In the genomic region with DNA sequence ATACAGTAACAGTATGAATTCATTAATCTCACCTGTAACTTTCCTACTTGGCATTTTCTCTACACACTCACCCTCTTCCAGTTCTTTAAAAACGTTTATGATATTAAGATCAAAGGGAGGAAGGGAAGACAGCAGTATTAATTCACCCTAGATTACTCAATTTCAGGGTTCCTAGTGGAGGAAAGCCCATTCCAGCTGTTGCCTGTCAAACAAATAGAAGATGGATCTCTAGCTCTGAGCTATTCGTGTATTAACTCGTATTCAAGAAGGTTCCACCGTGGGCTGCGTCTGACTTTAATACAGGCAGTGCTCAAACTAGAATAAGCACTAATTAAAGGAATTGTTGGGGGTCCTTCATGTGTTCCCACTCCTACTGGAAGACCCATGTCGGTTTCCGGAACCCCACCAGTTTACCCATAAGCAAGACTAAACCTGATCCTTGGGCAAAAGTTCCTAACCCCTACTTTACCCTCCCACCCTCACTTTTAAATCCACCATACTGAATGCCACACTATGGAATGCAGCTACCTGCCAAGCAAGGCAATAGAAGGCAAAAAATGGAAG, we compare ENCODE assay signal across 9 cellular contexts. TPM values are rescaled to one million over a fixed set of nuclear protein-coding genes. Genes with fewer than 3 reads are reported as not detected.
DNase-seq lines count a peak whose midpoint lies in the region; ATAC-seq, FAIRE-seq and TF ChIP-seq lines count a peak whose summit lies in the region.
"Had no signal": no experiment of that assay in that cellular context is flagged by ENCODE, and none has a peak within 500 bp of the region (broad histone marks: within the 10 kb centered on the region; RNA-seq: fewer than 3 reads in every experiment).

No MANE protein-coding gene starts in this region.

- peak overlapping the region in 5 of 8 donors; percentile 7 to 85 (median 79) for H3K4me3 Mint-ChIP-seq in CD4-positive, alpha-beta memory T cell
- H3K4me3 Mint-ChIP-seq in H9 (peak overlapping the region; percentile 64 to 81), T-cell (peak overlapping the region; percentile 26 to 66 (median 44))

- no peak overlapping the region for H3K4ac ChIP-seq in H9 (ENCODE audit: low read depth, low read length)

- no peak overlapping the region for H3K14ac ChIP-seq in H9 (ENCODE audit: insufficient read depth, low read length)

- no peak overlapping the region for H4K5ac ChIP-seq in H9 (ENCODE audit: insufficient read length, low read depth, low read length)

- H2BK12ac ChIP-seq in H9 (ENCODE audit: insufficient read length, low read depth, low read length) = no peak overlapping the region

- no peak overlapping the region for H2BK120ac ChIP-seq in H9 (ENCODE audit: low read depth, low read length, poor library complexity, severe bottlenecking)

- no peak overlapping the region for H3K4me3 ChIP-seq in CD4-positive, alpha-beta memory T cell (ENCODE audit: low read length in 2 of 2)
- H3K4me3 ChIP-seq in keratinocyte (ENCODE audit: control insufficient read depth in 2 of 3, extremely low read depth in 1 of 3, insufficient read depth in 2 of 3, low read depth in 1 of 3, low read length in 3 of 3) = peak overlapping the region in 1 of 3 experiments; percentile 6
- H3K4me3 ChIP-seq: prostate gland had no signal

- no peaks in the 10 kb centered on the region for H3K9me3 Mint-ChIP-seq in CD4-positive, alpha-beta memory T cell
- H3K9me3 Mint-ChIP-seq in H9 (no peaks in the 10 kb centered on the region), T-cell (no peaks in the 10 kb centered on the region)

- H3K79me2 ChIP-seq in H9 (ENCODE audit: insufficient read depth, low read length) (no peaks in the 10 kb centered on the region), keratinocyte (ENCODE audit: control insufficient read depth, insufficient read depth, low read length) (no peaks in the 10 kb centered on the region)

- H3K4me2 ChIP-seq in H9 (ENCODE audit: insufficient read depth, insufficient read length, low read length) (peak overlapping the region; percentile 90), keratinocyte (ENCODE audit: control insufficient read depth, extremely low read depth, insufficient read depth, low read depth, low read length) (peak overlapping the region; percentile 77)

- no peak overlapping the region for H3K18ac ChIP-seq in H9 (ENCODE audit: insufficient read length, low read depth, low read length)

- H3K36me3 ChIP-seq in CD4-positive, alpha-beta memory T cell (ENCODE audit: insufficient read depth, low read length) = peaks cover 17% of the 10 kb centered on the region
- peaks cover 13 to 19% of the 10 kb centered on the region in 2 experiments for H3K36me3 ChIP-seq in keratinocyte (ENCODE audit: control insufficient read depth in 2 of 2, extremely low read depth in 1 of 2, insufficient read depth in 2 of 2, low read length in 2 of 2)

- no peak overlapping the region for H3K23ac ChIP-seq in H9 (ENCODE audit: insufficient read length, low read depth, low read length)

- no peak overlapping the region for H4K91ac ChIP-seq in H9 (ENCODE audit: insufficient read length, low read depth, low read length)

- WGBS in H9 (ENCODE audit: extremely low coverage, insufficient read length, low lambda C conversion rate) = no CpG with 5 or more reads among the region's 7 CpGs

- no peaks in the 10 kb centered on the region for H3K27me3 ChIP-seq in CD4-positive, alpha-beta memory T cell (ENCODE audit: insufficient read depth, low read length)
- H3K27me3 ChIP-seq in H9 (ENCODE audit: insufficient read depth, low read length) (no peaks in the 10 kb centered on the region), keratinocyte (ENCODE audit: control insufficient read depth, extremely low read depth, insufficient read depth, low read length) (no peaks in the 10 kb centered on the region)

- no peaks in the 10 kb centered on the region for H3K9me1 ChIP-seq in keratinocyte (ENCODE audit: control insufficient read depth, extremely low read depth, insufficient read depth, low read length)

- H3K4me1 ChIP-seq in CD4-positive, alpha-beta memory T cell (ENCODE audit: insufficient read depth, low read length) = peaks cover 7% of the 10 kb centered on the region
- H3K4me1 ChIP-seq in H9 (ENCODE audit: insufficient read depth, low read length) = no peaks in the 10 kb centered on the region; the same call in 1 of the 2 replicates
- H3K4me1 ChIP-seq in keratinocyte (ENCODE audit: control insufficient read depth, extremely low read depth, insufficient read depth, low read length) = peaks cover 7% of the 10 kb centered on the region

- POLR2A ChIA-PET in CD4-positive, alpha-beta memory T cell (lab: Charles Lee; ENCODE audit: partially characterized antibody) = interaction anchor here (0.8 to 3.9 kb wide), 6 partner anchors 8 to 458 kb away, joined by 3 to 12 read pairs (median 6); partner anchors contain the start of genes DENND10, EIF3A and SFXN4
- POLR2A ChIA-PET in T-cell (lab: Charles Lee) = interaction anchor here (0.5 to 0.6 kb wide), 2 partner anchors 31 to 54 kb away, joined by 4 to 10 read pairs; no protein-coding TSS in a partner anchor

- no peak overlapping the region for H2BK5ac ChIP-seq in H9 (ENCODE audit: insufficient read length, low read length)

- dilution Hi-C loops in keratinocyte (cut with MboI; ENCODE audit: extremely low pct_ligation_motif_present, low sequenced_read_pairs) = no loop called here

- no peak overlapping the region for H3K27ac ChIP-seq in CD4-positive, alpha-beta memory T cell (ENCODE audit: low read depth, low read length)
- H3K27ac ChIP-seq in H9 (ENCODE audit: insufficient read length, low read depth, low read length) = no peak overlapping the region
- no peak overlapping the region for H3K27ac ChIP-seq in keratinocyte (ENCODE audit: control insufficient read depth, insufficient read depth, low read length)
- H3K27ac ChIP-seq: prostate gland had no signal

- H3K27ac Mint-ChIP-seq in CD4-positive, alpha-beta memory T cell = peak overlapping the region in 3 of 7 donors; percentile 2 to 74 (median 5)
- H3K27ac Mint-ChIP-seq in H9 = no peak overlapping the region
- no peak overlapping the region for H3K27ac Mint-ChIP-seq in T-cell

- no peak overlapping the region for H3T11ph ChIP-seq in H9 (ENCODE audit: low read length)

- no peak overlapping the region for H4K8ac ChIP-seq in H9 (replicated peaks; ENCODE audit: insufficient read length, low read depth, low read length)

- no peak overlapping the region for H3K9ac ChIP-seq in H9 (ENCODE audit: extremely low read depth, insufficient read length, low read length)
- no peak overlapping the region for H3K9ac ChIP-seq in keratinocyte (ENCODE audit: control insufficient read depth, extremely low read depth, insufficient read depth, low read length)

- no peaks in the 10 kb centered on the region for H3K9me3 ChIP-seq in CD4-positive, alpha-beta memory T cell (ENCODE audit: control insufficient read depth in 1 of 2, low read length in 2 of 2)
- H3K9me3 ChIP-seq in H9 (ENCODE audit: control insufficient read depth, low read depth, low read length) = no peaks in the 10 kb centered on the region
- H3K9me3 ChIP-seq in keratinocyte (ENCODE audit: control insufficient read depth, low read depth, low read length) = no peaks in the 10 kb centered on the region
- H3K9me3 ChIP-seq: prostate gland had no signal

- H2BK20ac ChIP-seq in H9 (ENCODE audit: low read depth, low read length, poor library complexity, severe bottlenecking) = no peak overlapping the region

- peaks cover 7% of the 10 kb centered on the region for H3K23me2 ChIP-seq in H9 (ENCODE audit: insufficient read length, low read depth, low read length, poor library complexity, severe bottlenecking)

- H3K56ac ChIP-seq in H9 (ENCODE audit: insufficient read length, low read depth, low read length) = no peak overlapping the region

- TF ChIP-seq CTCF in H9 (conservative IDR thresholded peaks at IDR 0.05) (no peak), keratinocyte (optimal IDR thresholded peaks at IDR 0.05 in 1 of 3, IDR thresholded peaks at IDR 0.05 in 1 of 3, conservative IDR thresholded peaks at IDR 0.05 in 1 of 3; ENCODE audit: extremely low read depth in 1 of 3, insufficient read depth in 2 of 3, low read length in 3 of 3) (no peak)

- FAIRE-seq in keratinocyte (lab: Jason Lieb, UNC) = no peak

- intact Hi-C loops in CD4-positive, alpha-beta memory T cell (cut with micrococcal nuclease) = loop anchor here (2.0 to 5.0 kb wide), 2 partner anchors 49 to 146 kb away; partner anchors contain the start of genes EIF3A and PRDX3

- H3K27me3 Mint-ChIP-seq in CD4-positive, alpha-beta memory T cell = no peaks in the 10 kb centered on the region
- H3K27me3 Mint-ChIP-seq in H9 (ENCODE audit: low read depth) = no peaks in the 10 kb centered on the region; the same call in 1 of the 2 replicates
- no peaks in the 10 kb centered on the region for H3K27me3 Mint-ChIP-seq in T-cell

- CTCF ChIA-PET in CD4-positive, alpha-beta memory T cell (lab: Charles Lee; ENCODE audit: partially characterized antibody) = interaction anchor here (0.9 to 1.2 kb wide), 2 partner anchors 22 to 78 kb away, joined by 3 to 8 read pairs; no protein-coding TSS in a partner anchor
- CTCF ChIA-PET in T-cell (lab: Charles Lee) = interaction anchor here (0.5 kb wide), 2 partner anchors 40 to 261 kb away, joined by 3 to 4 read pairs; no protein-coding TSS in a partner anchor

- no peak for DNase-seq in CD4-positive, alpha-beta memory T cell
- DNase-seq in H9 (no peak), T-cell (no peak), keratinocyte (ENCODE audit: low read depth, low spot score) (no peak), NCI-H1694 (lab: John Stamatoyannopoulos, UW) (no peak), RPMI8226 (no peak), GM19240 (ENCODE audit: insufficient read length, low spot score) (no peak), HuH-7.5 (ENCODE audit: low spot score) (no peak)

- H3K4me1 Mint-ChIP-seq in CD4-positive, alpha-beta memory T cell = peaks cover 6 to 30% (median 18%) of the 10 kb centered on the region in 4 donors
- H3K4me1 Mint-ChIP-seq in H9 (peaks cover 23 to 29% of the 10 kb centered on the region in 2 experiments), T-cell (peaks cover 12 to 24% (median 13%) of the 10 kb centered on the region in 3 donors)

- no peaks in the 10 kb centered on the region for H3K79me1 ChIP-seq in H9 (ENCODE audit: insufficient read depth, low read depth, low read length, poor library complexity, severe bottlenecking)

- no peak overlapping the region for H2BK15ac ChIP-seq in H9 (ENCODE audit: low read depth, low read length)

- H4K20me1 ChIP-seq in H9 (ENCODE audit: control insufficient read depth, insufficient read depth, insufficient read length) (no peaks in the 10 kb centered on the region), keratinocyte (ENCODE audit: control insufficient read depth, extremely low read depth, insufficient read depth, low read length) (no peaks in the 10 kb centered on the region)

- ATAC-seq in T-cell (replicated peaks in 1 of 4) = no peak

- peaks cover 13 to 24% of the 10 kb centered on the region in 2 donors for H3K36me3 Mint-ChIP-seq in CD4-positive, alpha-beta memory T cell
- H3K36me3 Mint-ChIP-seq in H9 (ENCODE audit: insufficient read depth in 1 of 3, low read depth in 3 of 3) = peaks cover 12 to 34% (median 21%) of the 10 kb centered on the region in 3 experiments; a peak in 6 of 7 replicates
- H3K36me3 Mint-ChIP-seq in T-cell = peaks cover 12% of the 10 kb centered on the region

- H2AK5ac ChIP-seq in H9 (ENCODE audit: insufficient read length, low read length) = no peak overlapping the region

- H2AFZ ChIP-seq in H9 (ENCODE audit: low read length) (no peak overlapping the region), keratinocyte (ENCODE audit: control insufficient read depth, low read length) (no peak overlapping the region)

RNA-seq across cellular contexts. Expression of gene NANOS1, which starts 2.1 kb away (rescaled TPM):
- total RNA-seq in CD4-positive, alpha-beta memory T cell = under 1 TPM; 0.49 to 0.64 TPM
- polyA plus RNA-seq in CD4-positive, alpha-beta memory T cell = under 1 TPM in 1 of 2 donors, not detected in 1; 0.11 TPM
- total RNA-seq in H9 (2021) (4.5 and 5.5 TPM in 2 replicates), T-cell (under 1 TPM; 0.08 to 0.60 (median 0.38) TPM)
- 1.4 to 3.2 TPM (median 2.1 TPM) in 3 replicates for polyA plus RNA-seq in keratinocyte
- polyA plus RNA-seq in keratinocyte (2011; ENCODE audit: low read depth) = 1.2 TPM
- polyA plus RNA-seq in keratinocyte (2011; cell fraction: cytosol; rRNA removed) = 1.9 and 3.0 TPM in 2 replicates
- 1.3 and 1.6 TPM in 2 replicates for polyA plus RNA-seq in keratinocyte (2011; cell fraction: nucleus; rRNA removed)
- 0.92 and 1.4 TPM in 2 replicates for polyA plus RNA-seq in keratinocyte (2012; ENCODE audit: low replicate concordance)
- 0.10 to 1.1 TPM (median 0.13 TPM) in 3 replicates for polyA minus RNA-seq in keratinocyte
- 1.9 TPM for polyA minus RNA-seq in keratinocyte (2011; cell fraction: cytosol; rRNA and poly(A)+ RNA removed)
- polyA minus RNA-seq in keratinocyte (2011; cell fraction: nucleus; rRNA and poly(A)+ RNA removed) = 0.63 and 1.1 TPM in 2 replicates

RNA-seq across cellular contexts. Expression of gene EIF3A, which starts 49.0 kb away (rescaled TPM):
- 100 to 1,000 TPM; 122 to 129 TPM for total RNA-seq in CD4-positive, alpha-beta memory T cell
- polyA plus RNA-seq in CD4-positive, alpha-beta memory T cell = 10 to 100 TPM; 29.8 to 81.7 TPM
- total RNA-seq in H9 (2021) (206 TPM in 2 replicates), T-cell (100 to 1,000 TPM; 102 to 124 (median 111) TPM)
- 42.9 to 84.4 TPM (median 52.4 TPM) in 3 replicates for polyA plus RNA-seq in keratinocyte
- 244 TPM for polyA plus RNA-seq in keratinocyte (2011; ENCODE audit: low read depth)
- polyA plus RNA-seq in keratinocyte (2011; cell fraction: cytosol; rRNA removed) = 58.6 and 74.4 TPM in 2 replicates
- 130 and 149 TPM in 2 replicates for polyA plus RNA-seq in keratinocyte (2011; cell fraction: nucleus; rRNA removed)
- 95.7 and 166 TPM in 2 replicates for polyA plus RNA-seq in keratinocyte (2012; ENCODE audit: low replicate concordance)
- polyA minus RNA-seq in keratinocyte = 50.3 to 107 TPM (median 52.3 TPM) in 3 replicates
- 47.8 TPM for polyA minus RNA-seq in keratinocyte (2011; cell fraction: cytosol; rRNA and poly(A)+ RNA removed)
- 80.9 and 164 TPM in 2 replicates for polyA minus RNA-seq in keratinocyte (2011; cell fraction: nucleus; rRNA and poly(A)+ RNA removed)
